In genomic region chr4:109872950-109873656, GRCh38 we compare ENCODE assay signal across 28 cellular contexts. TPM values are rescaled to one million over a fixed set of nuclear protein-coding genes. Genes with fewer than 3 reads are reported as not detected.
"Had no signal": no experiment of that assay in that cellular context is flagged by ENCODE, and none has a peak within 500 bp of the region (broad histone marks: within the 10 kb centered on the region; RNA-seq: fewer than 3 reads in every experiment).

No MANE protein-coding gene starts in this region.

- H3K4me3 ChIP-seq: dorsolateral prefrontal cortex, heart right ventricle, spleen, testis, transverse colon had no signal

- H3K27ac ChIP-seq: dorsolateral prefrontal cortex, heart right ventricle, neutrophil, spleen, testis, transverse colon had no signal

- H3K36me3 ChIP-seq: heart right ventricle, neutrophil, transverse colon had no signal

- H3K9me3 ChIP-seq: heart right ventricle, neutrophil, spleen, testis, transverse colon had no signal

- H3K4me1 ChIP-seq: heart right ventricle, spleen, testis, transverse colon had no signal

- H3K27me3 ChIP-seq: dorsolateral prefrontal cortex, heart right ventricle, neutrophil, spleen, testis, transverse colon had no signal

- FAIRE-seq: frontal cortex, kidney, urothelium cell line had no signal

- DNase-seq: cortex of kidney; dorsolateral prefrontal cortex; effector CD8-positive, alpha-beta T cell; heart right ventricle; immature natural killer cell; kidney; left cardiac atrium; left ventricle myocardium superior; naive thymus-derived CD4-positive, alpha-beta T cell; nephron progenitor cell; spleen; stimulated activated CD4-positive, alpha-beta T cell treated with anti-CD3 and anti-CD28 coated beads, Interleukin-15, amount 100 ng/mL, for 24 hours; stimulated activated CD4-positive, alpha-beta T cell treated with anti-CD3 and anti-CD28 coated beads, Interleukin-1b, Interleukin-23, amount 100 ng/mL, for 48 hours; stimulated activated CD4-positive, alpha-beta T cell treated with anti-CD3 and anti-CD28 coated beads, Interleukin-4, amount 100 ng/mL, for 24 hours; stimulated activated naive B cell treated with anti-CD40 and anti-IgM and Interleukin-4, amounts not matched to agents 10 μg/mL and 1 μg/mL and 100 μg/mL, for 72 hours; stimulated activated naive CD8-positive, alpha-beta T cell treated with anti-CD3 and anti-CD28 coated beads, Interleukin-15, amount 100 ng/mL, for 72 hours; testis; transverse colon had no signal

RNA-seq across cellular contexts. Expression of gene LRIT3, which starts 25.2 kb away (rescaled TPM):
- total RNA-seq: frontal cortex, left cardiac atrium, left ventricle myocardium superior, lung microvascular endothelial cell, pulmonary artery endothelial cell had no signal
- polyA plus RNA-seq: immature natural killer cell had no signal

RNA-seq across cellular contexts. Expression of gene EGF, which starts 39.6 kb away (rescaled TPM):
- total RNA-seq: lung microvascular endothelial cell, mesenteric fat pad, osteocyte, subcutaneous adipose tissue had no signal
- polyA plus RNA-seq: naive thymus-derived CD4-positive, alpha-beta T cell had no signal

RNA-seq across cellular contexts. Expression of gene RRH, which starts 45.3 kb away (rescaled TPM):
- total RNA-seq: glomerular endothelial cell, heart right ventricle, left cardiac atrium, left ventricle myocardium superior, mesenteric fat pad, mononuclear cell, osteocyte, transverse colon had no signal
- polyA plus RNA-seq: naive thymus-derived CD4-positive, alpha-beta T cell had no signal
